In genomic region chr16:2091722-2092620, GRCh38 we compare ENCODE assay signal across 11 cellular contexts. TPM values are rescaled to one million over a fixed set of nuclear protein-coding genes. Genes with fewer than 3 reads are reported as not detected.
DNase-seq lines count a peak whose midpoint lies in the region; ATAC-seq, FAIRE-seq and TF ChIP-seq lines count a peak whose summit lies in the region.
"Had no signal": no experiment of that assay in that cellular context is flagged by ENCODE, and none has a peak within 500 bp of the region (broad histone marks: within the 10 kb centered on the region; RNA-seq: fewer than 3 reads in every experiment).

No MANE protein-coding gene starts in this region.

- H3K27ac ChIP-seq in K562 (ENCODE audit: extremely low read depth, low read depth, low read length), result no peak overlapping the region
- H3K27ac ChIP-seq: BLaER1 had no signal

- no peaks in the 10 kb centered on the region for H3K4me1 Mint-ChIP-seq in activated naive CD4-positive, alpha-beta T cell treated with anti-CD3 and anti-CD28 coated beads for 36 hours (ENCODE audit: low read depth)

- POLR2A ChIA-PET in K562 (lab: Yijun Ruan, JAX), result interaction anchor here (1.4 kb wide), 1 partner anchor 11 kb away, joined by 10 read pairs; no protein-coding TSS in a partner anchor

- no peak for TF ChIP-seq RAD21 in K562 (CRISPR knock-in tag; conservative IDR thresholded peaks at IDR 0.05 in 1 of 2, IDR thresholded peaks at IDR 0.05 in 1 of 2)

- DNase-seq in H7, result peak; percentile 86
- no peak for DNase-seq in K562 (ENCODE audit: extremely low read depth in 1 of 4, low spot score in 3 of 4)
- peak; percentile 6 for DNase-seq in retina
- DNase-seq in activated naive CD4-positive, alpha-beta T cell treated with anti-CD3 and anti-CD28 coated beads for 36 hours, result no peak
- DNase-seq in NCI-H526 (lab: John Stamatoyannopoulos, UW), result no peak
- DNase-seq: GDM1 had no signal

- in situ Hi-C loops in K562 (cut with MboI), result no loop called here

- peaks cover 5% of the 10 kb centered on the region for H3K36me3 Mint-ChIP-seq in activated naive CD4-positive, alpha-beta T cell treated with anti-CD3 and anti-CD28 coated beads for 36 hours (ENCODE audit: low read depth)

- no TSS peak for BruUV-seq in K562 (replicated peaks; lab: Mats Ljungman, UMichigan)

- intact Hi-C loops in K562 (cut with micrococcal nuclease), result no loop called here
- intact Hi-C loops in activated naive CD4-positive, alpha-beta T cell treated with anti-CD3 and anti-CD28 coated beads for 36 hours (cut with micrococcal nuclease), result no loop called here

- ATAC-seq in K562 (no peak), GM19467 (IDR thresholded peaks at IDR 0.05; ENCODE audit: unreplicated experiment) (no peak), GM18868 (IDR thresholded peaks at IDR 0.05; ENCODE audit: unreplicated experiment) (no peak)

- no peaks in the 10 kb centered on the region for H3K9me3 Mint-ChIP-seq in activated naive CD4-positive, alpha-beta T cell treated with anti-CD3 and anti-CD28 coated beads for 36 hours
- H3K9me3 Mint-ChIP-seq: stimulated activated memory B cell treated with anti-CD40 and anti-IgM and Interleukin-4, amounts not matched to agents 10 μg/mL and 1 μg/mL and 100 μg/mL, for 72 hours had no signal

- no peak for TF ChIP-seq EP300 in K562 (IDR thresholded peaks at IDR 0.05; ENCODE audit: low read length)

- no peaks in the 10 kb centered on the region for H4K20me1 ChIP-seq in K562 (replicated peaks; ENCODE audit: control insufficient read depth, insufficient read depth, low read length)

- H3K27ac Mint-ChIP-seq in activated naive CD4-positive, alpha-beta T cell treated with anti-CD3 and anti-CD28 coated beads for 36 hours, result no peak overlapping the region
- H3K27ac Mint-ChIP-seq: stimulated activated memory B cell treated with anti-CD40 and anti-IgM and Interleukin-4, amounts not matched to agents 10 μg/mL and 1 μg/mL and 100 μg/mL, for 72 hours had no signal

- no peak for TF ChIP-seq POLR2A in K562 (conservative IDR thresholded peaks at IDR 0.05)

- CTCF ChIA-PET in K562 (lab: Yijun Ruan, JAX; ENCODE audit: low intra/inter-chr PET ratio), result no interaction called here
- CTCF ChIA-PET in activated naive CD4-positive, alpha-beta T cell treated with anti-CD3 and anti-CD28 coated beads for 36 hours (lab: Charles Lee), result no interaction called here

- peaks cover 1% of the 10 kb centered on the region for H3K36me3 ChIP-seq in H7 (replicated peaks; ENCODE audit: control insufficient read depth, insufficient read depth, low read length)
- H3K36me3 ChIP-seq in K562 (ENCODE audit: control insufficient read depth, insufficient read depth, low read length), result peaks cover 69% of the 10 kb centered on the region; the same call in 2 of the 3 replicates

- FAIRE-seq in K562 (lab: Jason Lieb, UNC), result no peak

- no peaks in the 10 kb centered on the region for H3K79me2 ChIP-seq in K562 (ENCODE audit: control insufficient read depth, insufficient read depth, low read length)

- no peaks in the 10 kb centered on the region for H3K27me3 ChIP-seq in H7 (ENCODE audit: control insufficient read depth, insufficient read depth, low read length)
- no peaks in the 10 kb centered on the region for H3K27me3 ChIP-seq in K562 (ENCODE audit: control insufficient read depth in 2 of 2, insufficient read depth in 2 of 2, low read length in 2 of 2)
- H3K27me3 ChIP-seq: BLaER1 had no signal

- no peak overlapping the region for H3K4me3 Mint-ChIP-seq in activated naive CD4-positive, alpha-beta T cell treated with anti-CD3 and anti-CD28 coated beads for 36 hours
- H3K4me3 Mint-ChIP-seq: stimulated activated memory B cell treated with anti-CD40 and anti-IgM and Interleukin-4, amounts not matched to agents 10 μg/mL and 1 μg/mL and 100 μg/mL, for 72 hours had no signal

- WGBS in K562 (ENCODE audit: insufficient coverage, low coverage, missing lambda C conversion rate), result 94% methylated on average over 31 of the region's 48 CpGs

- no peaks in the 10 kb centered on the region for H3K9me3 ChIP-seq in K562 (replicated peaks; ENCODE audit: control insufficient read depth, insufficient read depth, low read depth, low read length)
- no peaks in the 10 kb centered on the region for H3K9me3 ChIP-seq in iPS-18c (ENCODE audit: control insufficient read depth, insufficient read depth, low read length)
- H3K9me3 ChIP-seq: BLaER1 had no signal

- no peaks in the 10 kb centered on the region for H3K27me3 Mint-ChIP-seq in activated naive CD4-positive, alpha-beta T cell treated with anti-CD3 and anti-CD28 coated beads for 36 hours (ENCODE audit: low read depth)
- H3K27me3 Mint-ChIP-seq: stimulated activated memory B cell treated with anti-CD40 and anti-IgM and Interleukin-4, amounts not matched to agents 10 μg/mL and 1 μg/mL and 100 μg/mL, for 72 hours had no signal

- TF ChIP-seq CTCF in K562 (IDR thresholded peaks at IDR 0.05 in 2 of 3, conservative IDR thresholded peaks at IDR 0.05 in 1 of 3; ENCODE audit: insufficient read depth in 2 of 3, low read depth in 1 of 3, low read length in 3 of 3), result no peak

- no peak overlapping the region; a peak in 1 of 4 replicates for H3K9ac ChIP-seq in K562 (ENCODE audit: insufficient read depth in 1 of 2, low read depth in 2 of 2, low read length in 2 of 2)
- H3K9ac ChIP-seq: BLaER1 had no signal

- H3K4me1 ChIP-seq in K562 (replicated peaks in 1 of 2; ENCODE audit: control insufficient read depth in 2 of 2, insufficient read depth in 2 of 2, low read length in 2 of 2), result peaks cover 0 to 28% of the 10 kb centered on the region in 2 experiments; a peak in 1 of 5 replicates

- no peak overlapping the region for H3K4me2 ChIP-seq in K562 (ENCODE audit: insufficient read depth, low read length)
- H3K4me2 ChIP-seq: BLaER1 had no signal

- H2AFZ ChIP-seq in K562 (ENCODE audit: low read depth, low read length), result no peak overlapping the region

- no peaks in the 10 kb centered on the region for H3K9me1 ChIP-seq in K562 (ENCODE audit: control insufficient read depth, insufficient read depth, low read length)

- H3K4me3 ChIP-seq in H7 (ENCODE audit: insufficient read depth, low read depth, low read length) (peak overlapping the region; percentile 54), K562 (no peak overlapping the region), iPS-18c (ENCODE audit: insufficient read depth, low read depth, low read length) (peak overlapping the region; percentile 50)
- H3K4me3 ChIP-seq: BLaER1 had no signal

RNA-seq across cellular contexts. Expression of gene PKD1, which starts 43.7 kb away (rescaled TPM):
- total RNA-seq in H7 (2014; rRNA removed; shearing (Covaris generic)), result 45.6 and 64.4 TPM in 2 replicates
- total RNA-seq in K562 (2011; cell fraction: chromatin; rRNA removed; ENCODE audit: low replicate concordance), result 153 and 616 TPM in 2 replicates
- 429 and 449 TPM in 2 replicates for total RNA-seq in K562 (2011; cell fraction: nucleolus; rRNA removed)
- 168 and 178 TPM in 2 replicates for total RNA-seq in K562 (2011; cell fraction: nucleoplasm; rRNA removed)
- total RNA-seq in K562 (2014; rRNA removed) (35.9 and 37.1 TPM in 2 replicates), K562 (2014; rRNA removed; fragmentation: Illumina TruSeq; extraction: Trizol) (4.5 and 7.0 TPM in 2 replicates), K562 (2015; rRNA removed; fragmentation: Illumina TruSeq; extraction: Trizol) (20.2 and 23.9 TPM in 2 replicates), K562 (2021) (65.5 and 93.5 TPM in 2 replicates)
- polyA plus RNA-seq in K562 (2011; rRNA removed) (12.6 and 21.4 TPM in 2 replicates), K562 (2014; fragmentation: Illumina TruSeq; extraction: Trizol) (6.9 and 21.8 TPM in 2 replicates), K562 (2014; fragmentation: Nextera tagmentation; extraction: Ambion mirVana) (under 1 TPM; 0.23 to 0.28 TPM), K562 (2014; rRNA removed) (42.3 and 54.4 TPM in 2 replicates)
- polyA plus RNA-seq in K562 (2011; cell fraction: cytosol; rRNA removed), result 19.4 and 51.6 TPM in 2 replicates
- 204 and 342 TPM in 2 replicates for polyA plus RNA-seq in K562 (2011; cell fraction: nucleus; rRNA removed)
- polyA plus RNA-seq in K562 (2012), result 41.5 and 96.4 TPM in 2 replicates
- 11.9 and 18.2 TPM in 2 replicates for polyA minus RNA-seq in K562 (2011; rRNA and poly(A)+ RNA removed)
- 46.2 and 53.6 TPM in 2 replicates for polyA minus RNA-seq in K562 (2011; cell fraction: cytosol; rRNA and poly(A)+ RNA removed)
- 87.5 and 110 TPM in 2 replicates for polyA minus RNA-seq in K562 (2011; cell fraction: nucleus; rRNA and poly(A)+ RNA removed)
- total RNA-seq in activated naive CD4-positive, alpha-beta T cell treated with anti-CD3 and anti-CD28 coated beads for 36 hours, result 10 to 100 TPM; 63.3 to 68.9 TPM

RNA-seq across cellular contexts. Expression of gene TSC2, which starts 44.2 kb away (rescaled TPM):
- 37.6 and 42.6 TPM in 2 replicates for total RNA-seq in H7 (2014; rRNA removed; shearing (Covaris generic))
- total RNA-seq in K562 (2011; cell fraction: chromatin; rRNA removed; ENCODE audit: low replicate concordance), result 274 and 710 TPM in 2 replicates
- 311 and 338 TPM in 2 replicates for total RNA-seq in K562 (2011; cell fraction: nucleolus; rRNA removed)
- total RNA-seq in K562 (2011; cell fraction: nucleoplasm; rRNA removed), result 244 and 254 TPM in 2 replicates
- total RNA-seq in K562 (2014; rRNA removed) (20.3 and 28.1 TPM in 2 replicates), K562 (2014; rRNA removed; fragmentation: Illumina TruSeq; extraction: Trizol) (15.0 and 20.1 TPM in 2 replicates), K562 (2015; rRNA removed; fragmentation: Illumina TruSeq; extraction: Trizol) (16.6 and 19.6 TPM in 2 replicates), K562 (2021) (65.8 and 68.1 TPM in 2 replicates)
- polyA plus RNA-seq in K562 (2011; rRNA removed) (15.5 and 35.5 TPM in 2 replicates), K562 (2014; fragmentation: Illumina TruSeq; extraction: Trizol) (27.8 and 35.8 TPM in 2 replicates), K562 (2014; fragmentation: Nextera tagmentation; extraction: Ambion mirVana) (1 to 10 TPM; 1.3 to 2.3 TPM), K562 (2014; rRNA removed) (32.0 and 35.2 TPM in 2 replicates)
- polyA plus RNA-seq in K562 (2011; cell fraction: cytosol; rRNA removed), result 21.9 and 33.6 TPM in 2 replicates
- 157 and 220 TPM in 2 replicates for polyA plus RNA-seq in K562 (2011; cell fraction: nucleus; rRNA removed)
- 46.9 and 75.1 TPM in 2 replicates for polyA plus RNA-seq in K562 (2012)
- polyA minus RNA-seq in K562 (2011; rRNA and poly(A)+ RNA removed), result 41.8 and 43.8 TPM in 2 replicates
- polyA minus RNA-seq in K562 (2011; cell fraction: cytosol; rRNA and poly(A)+ RNA removed), result 49.2 and 80.8 TPM in 2 replicates
- polyA minus RNA-seq in K562 (2011; cell fraction: nucleus; rRNA and poly(A)+ RNA removed), result 48.9 and 58.8 TPM in 2 replicates
- 10 to 100 TPM; 72.3 to 72.7 TPM for total RNA-seq in activated naive CD4-positive, alpha-beta T cell treated with anti-CD3 and anti-CD28 coated beads for 36 hours

RNA-seq across cellular contexts. Expression of gene NTHL1, which starts 44.3 kb away (rescaled TPM):
- total RNA-seq in H7 (2014; rRNA removed; shearing (Covaris generic)), result 104 and 108 TPM in 2 replicates
- 7.3 and 19.8 TPM in 2 replicates for total RNA-seq in K562 (2011; cell fraction: chromatin; rRNA removed; ENCODE audit: low replicate concordance)
- total RNA-seq in K562 (2011; cell fraction: nucleolus; rRNA removed), result 25.7 and 29.0 TPM in 2 replicates
- 12.0 and 20.0 TPM in 2 replicates for total RNA-seq in K562 (2011; cell fraction: nucleoplasm; rRNA removed)
- total RNA-seq in K562 (2014; rRNA removed) (58.8 and 76.7 TPM in 2 replicates), K562 (2014; rRNA removed; fragmentation: Illumina TruSeq; extraction: Trizol) (3.6 and 6.7 TPM in 2 replicates), K562 (2015; rRNA removed; fragmentation: Illumina TruSeq; extraction: Trizol) (27.9 and 30.6 TPM in 2 replicates), K562 (2021) (43.5 and 54.2 TPM in 2 replicates)
- polyA plus RNA-seq in K562 (2011; rRNA removed) (17.6 and 27.0 TPM in 2 replicates), K562 (2014; fragmentation: Illumina TruSeq; extraction: Trizol) (11.4 and 20.2 TPM in 2 replicates), K562 (2014; fragmentation: Nextera tagmentation; extraction: Ambion mirVana) (1 to 10 TPM; 1.1 to 4.7 TPM), K562 (2014; rRNA removed) (45.0 and 52.8 TPM in 2 replicates)
- polyA plus RNA-seq in K562 (2011; cell fraction: cytosol; rRNA removed), result 49.2 and 100 TPM in 2 replicates
- 20.3 and 30.8 TPM in 2 replicates for polyA plus RNA-seq in K562 (2011; cell fraction: nucleus; rRNA removed)
- 27.8 and 29.2 TPM in 2 replicates for polyA plus RNA-seq in K562 (2012)
- polyA minus RNA-seq in K562 (2011; rRNA and poly(A)+ RNA removed), result 5.4 and 8.8 TPM in 2 replicates
- polyA minus RNA-seq in K562 (2011; cell fraction: cytosol; rRNA and poly(A)+ RNA removed), result 14.4 and 19.7 TPM in 2 replicates
- polyA minus RNA-seq in K562 (2011; cell fraction: nucleus; rRNA and poly(A)+ RNA removed), result 7.1 TPM in 2 replicates
- 10 to 100 TPM; 20.1 to 24.1 TPM for total RNA-seq in activated naive CD4-positive, alpha-beta T cell treated with anti-CD3 and anti-CD28 coated beads for 36 hours

RNA-seq across cellular contexts. Expression of gene RAB26, which starts 56.5 kb away (rescaled TPM):
- total RNA-seq in H7 (2014; rRNA removed; shearing (Covaris generic)), result 9.2 and 10.7 TPM in 2 replicates
- total RNA-seq in K562 (2011; cell fraction: chromatin; rRNA removed; ENCODE audit: low replicate concordance), result 8.2 and 15.9 TPM in 2 replicates
- 15.8 and 18.8 TPM in 2 replicates for total RNA-seq in K562 (2011; cell fraction: nucleolus; rRNA removed)
- total RNA-seq in K562 (2011; cell fraction: nucleoplasm; rRNA removed), result 11.4 and 14.5 TPM in 2 replicates
- total RNA-seq in K562 (2014; rRNA removed), result 2.9 and 3.5 TPM in 2 replicates
- total RNA-seq in K562 (2014; rRNA removed; fragmentation: Illumina TruSeq; extraction: Trizol), result 0.58 and 0.77 TPM in 2 replicates
- total RNA-seq in K562 (2015; rRNA removed; fragmentation: Illumina TruSeq; extraction: Trizol), result 0.94 and 1.8 TPM in 2 replicates
- 3.0 and 3.1 TPM in 2 replicates for total RNA-seq in K562 (2021)
- polyA plus RNA-seq in K562 (2011; rRNA removed), result 5.3 and 13.0 TPM in 2 replicates
- 4.8 and 7.7 TPM in 2 replicates for polyA plus RNA-seq in K562 (2011; cell fraction: cytosol; rRNA removed)
- polyA plus RNA-seq in K562 (2011; cell fraction: nucleus; rRNA removed), result 65.3 and 85.4 TPM in 2 replicates
- polyA plus RNA-seq in K562 (2012), result 6.6 and 10.4 TPM in 2 replicates
- 2.1 and 2.2 TPM in 2 replicates for polyA plus RNA-seq in K562 (2014; fragmentation: Illumina TruSeq; extraction: Trizol)
- under 1 TPM; 0.25 to 0.63 TPM for polyA plus RNA-seq in K562 (2014; fragmentation: Nextera tagmentation; extraction: Ambion mirVana)
- polyA plus RNA-seq in K562 (2014; rRNA removed), result 3.8 and 6.1 TPM in 2 replicates
- polyA minus RNA-seq in K562 (2011; rRNA and poly(A)+ RNA removed), result 1.2 and 2.2 TPM in 2 replicates
- 1.8 TPM in 1 of 2 replicates, not detected in the other for polyA minus RNA-seq in K562 (2011; cell fraction: cytosol; rRNA and poly(A)+ RNA removed)
- 4.6 and 8.0 TPM in 2 replicates for polyA minus RNA-seq in K562 (2011; cell fraction: nucleus; rRNA and poly(A)+ RNA removed)
- not detected for total RNA-seq in activated naive CD4-positive, alpha-beta T cell treated with anti-CD3 and anti-CD28 coated beads for 36 hours

Comparison
In these comparisons a context has a peak if more than half of its experiments do, and no peak if none do; other contexts are left out.
1. DNase-seq: peak in H7 (single experiment) and retina (single experiment); none in K562 (0 of 4), activated naive CD4-positive, alpha-beta T cell treated with anti-CD3 and anti-CD28 coated beads for 36 hours (single experiment) and NCI-H526 (0 of 2).